Comparison of ENCODE assay signal across 9 cellular contexts in genomic region chr17:78172284-78173024, GRCh38. TPM values are rescaled to one million over a fixed set of nuclear protein-coding genes. Genes with fewer than 3 reads are reported as not detected.
DNase-seq lines count a peak whose midpoint lies in the region; ATAC-seq, FAIRE-seq and TF ChIP-seq lines count a peak whose summit lies in the region.
"Had no signal": no experiment of that assay in that cellular context is flagged by ENCODE, and none has a peak within 500 bp of the region (broad histone marks: within the 10 kb centered on the region; RNA-seq: fewer than 3 reads in every experiment).

No MANE protein-coding gene starts in this region.

- DNase-seq in GM18507 (ENCODE audit: extremely low spot score, insufficient read length, low read depth) (no peak), NCI-H526 (lab: John Stamatoyannopoulos, UW) (peak; percentile 25 to 73), endodermal cell (peak; percentile 85), psoas muscle (peak; percentile 50 to 74), activated gamma-delta T cell (lab: John Stamatoyannopoulos, UW) (no peak)
- DNase-seq in effector CD4-positive, alpha-beta T cell, result no peak

- peak overlapping the region; percentile 55 for H3K27ac Mint-ChIP-seq in endodermal cell

- FAIRE-seq in GM18507 (lab: Jason Lieb, UNC), result peak; percentile 12

- H3K4me3 Mint-ChIP-seq in endodermal cell, result no peak overlapping the region

- H3K27ac ChIP-seq in endodermal cell (ENCODE audit: low read depth, low read length) (no peak overlapping the region), psoas muscle (peak overlapping the region; percentile 98)

- H3K27me3 Mint-ChIP-seq in endodermal cell (ENCODE audit: insufficient read depth), result no peaks in the 10 kb centered on the region

- TF ChIP-seq CTCF in endodermal cell (conservative IDR thresholded peaks at IDR 0.05), result no peak
- TF ChIP-seq CTCF in psoas muscle (IDR thresholded peaks at IDR 0.05), result no peak

- H3K4me1 Mint-ChIP-seq in endodermal cell, result peaks cover 20% of the 10 kb centered on the region

- intact Hi-C loops in psoas muscle (cut with DNase I), result no loop called here

- no peak overlapping the region for H3K9ac ChIP-seq in endodermal cell (ENCODE audit: extremely low read depth, low read length, poor library complexity, severe bottlenecking)

- H3K27me3 ChIP-seq in endodermal cell (ENCODE audit: control insufficient read depth, insufficient read depth, low read length, poor library complexity, severe bottlenecking) (no peaks in the 10 kb centered on the region), psoas muscle (ENCODE audit: insufficient read depth in 3 of 3, low read length in 2 of 3) (no peaks in the 10 kb centered on the region)

- H3K9me3 ChIP-seq in endodermal cell (ENCODE audit: control insufficient read depth, low read length) (no peaks in the 10 kb centered on the region), psoas muscle (no peaks in the 10 kb centered on the region)

- no peak overlapping the region for H3K4me3 ChIP-seq in endodermal cell (ENCODE audit: low read length)
- H3K4me3 ChIP-seq in psoas muscle, result peak overlapping the region; percentile 49

- H3K36me3 Mint-ChIP-seq in endodermal cell (ENCODE audit: low read depth), result peaks cover 19% of the 10 kb centered on the region

- 54 to 73% methylated on average over 11 to 17 of the region's 17 CpGs for WGBS in endodermal cell (ENCODE audit: insufficient coverage in 1 of 2, insufficient read length in 1 of 2), 2 experiments
- WGBS in psoas muscle, 3 donors, result 18 to 36% (median 27%) methylated on average over 17 of the region's 17 CpGs

- no peaks in the 10 kb centered on the region for H3K9me3 Mint-ChIP-seq in endodermal cell

- peaks cover 38% of the 10 kb centered on the region for H3K36me3 ChIP-seq in endodermal cell (ENCODE audit: control insufficient read depth, insufficient read depth, low read length)
- H3K36me3 ChIP-seq in psoas muscle (ENCODE audit: insufficient read depth in 1 of 2, low read depth in 1 of 2), result peaks cover 0 to 22% of the 10 kb centered on the region in 2 donors

- peaks cover 4% of the 10 kb centered on the region for H3K4me1 ChIP-seq in endodermal cell (ENCODE audit: control insufficient read depth, insufficient read depth, low read length)
- peaks cover 72% of the 10 kb centered on the region for H3K4me1 ChIP-seq in psoas muscle

- ATAC-seq in psoas muscle, result peak; percentile 10 to 47 (median 22)
- ATAC-seq in HG03175 (IDR thresholded peaks at IDR 0.05; ENCODE audit: unreplicated experiment), result no peak
- no peak for ATAC-seq in HG03108 (IDR thresholded peaks at IDR 0.05; ENCODE audit: unreplicated experiment)

RNA-seq across cellular contexts. Expression of gene SYNGR2, which starts 4.1 kb away (rescaled TPM):
- total RNA-seq in endodermal cell (10 to 100 TPM; 39.2 to 39.6 TPM), psoas muscle (100 to 1,000 TPM; 134 to 313 (median 192) TPM)
- polyA plus RNA-seq in endodermal cell (2013, experiment 1 of 2), result 21.7 TPM
- polyA plus RNA-seq in endodermal cell (2013, experiment 2 of 2), result 16.9 TPM
- polyA plus RNA-seq in psoas muscle, result 100 to 1,000 TPM in 2 of 3 donors, 10 to 100 TPM in 1; 61.7 to 181 (median 120) TPM

RNA-seq across cellular contexts. Expression of gene TK1, which starts 14.4 kb away (rescaled TPM):
- total RNA-seq in endodermal cell, result 10 to 100 TPM; 81.0 to 97.4 TPM
- 44.3 TPM for polyA plus RNA-seq in endodermal cell (2013, experiment 1 of 2)
- polyA plus RNA-seq in endodermal cell (2013, experiment 2 of 2), result 48.8 TPM
- total RNA-seq in psoas muscle, result 1 to 10 TPM in 3 of 4 donors, under 1 TPM in 1; 0.68 to 3.1 (median 2.3) TPM
- polyA plus RNA-seq in psoas muscle, result 1 to 10 TPM in 2 of 3 donors, under 1 TPM in 1; 0.88 to 1.5 (median 1.1) TPM

RNA-seq across cellular contexts. Expression of gene AFMID, which starts 14.7 kb away (rescaled TPM):
- 10 to 100 TPM; 46.5 to 52.4 TPM for total RNA-seq in endodermal cell
- 52.0 TPM for polyA plus RNA-seq in endodermal cell (2013, experiment 1 of 2)
- polyA plus RNA-seq in endodermal cell (2013, experiment 2 of 2), result 48.2 TPM
- total RNA-seq in psoas muscle, result 10 to 100 TPM in 2 of 4 donors, 1 to 10 TPM in 2; 7.4 to 20.8 (median 12.1) TPM
- 1 to 10 TPM; 8.1 to 9.9 (median 9.3) TPM for polyA plus RNA-seq in psoas muscle

RNA-seq across cellular contexts. Expression of gene C17orf99, which starts 26.3 kb away (rescaled TPM):
- not detected for total RNA-seq in endodermal cell
- polyA plus RNA-seq in endodermal cell (2013, experiment 1 of 2), result not detected
- not detected for polyA plus RNA-seq in endodermal cell (2013, experiment 2 of 2)
- total RNA-seq in psoas muscle, result not detected
- not detected for polyA plus RNA-seq in psoas muscle
- total RNA-seq: T-helper 2 cell treated with Interferon-gamma antibody and Interleukin-4, amounts not matched to agents 100 ng/mL and 5 ng/mL, for 36 hours had no signal

RNA-seq across cellular contexts. Expression of gene BIRC5, which starts 41.6 kb away (rescaled TPM):
- 10 to 100 TPM; 59.7 to 89.6 TPM for total RNA-seq in endodermal cell
- 113 TPM for polyA plus RNA-seq in endodermal cell (2013, experiment 1 of 2)
- 112 TPM for polyA plus RNA-seq in endodermal cell (2013, experiment 2 of 2)
- under 1 TPM in 2 of 4 donors, not detected in 2; 0.12 to 0.34 TPM for total RNA-seq in psoas muscle
- polyA plus RNA-seq in psoas muscle, result under 1 TPM; 0.06 to 0.96 (median 0.23) TPM

Comparison
In these comparisons a context has a peak if more than half of its experiments do, and no peak if none do; other contexts are left out.
1. DNase-seq: peak in NCI-H526 (2 of 2), endodermal cell (single experiment) and psoas muscle (2 of 2); none in GM18507 (single experiment), effector CD4-positive, alpha-beta T cell (single experiment) and activated gamma-delta T cell (single experiment).
2. ATAC-seq: peak in psoas muscle (4 of 4); none in HG03175 (single experiment) and HG03108 (single experiment).
3. RNA of gene TK1, which starts 14.4 kb away (total RNA-seq): 81.0 to 97.4 TPM in endodermal cell; 0.68 to 3.1 TPM in psoas muscle; every median in the first group is over 10 times any median in the second.